In genomic region chr22:25362215-25362882, GRCh38 we compare ENCODE assay signal across 8 cellular contexts.
DNase-seq lines count a peak whose midpoint lies in the region; ATAC-seq and TF ChIP-seq lines count a peak whose summit lies in the region.

No MANE protein-coding gene starts in this region.

- peaks cover 0 to 16% of the 10 kb centered on the region in 2 donors for H3K4me1 Mint-ChIP-seq in natural killer cell treated with Interleukin-12 subunit alpha and Interleukin-12 subunit beta and Interleukin-15 and Interleukin-18, amount 100 ng/mL, for 72 hours (ENCODE audit: low read depth in 2 of 2)
- peaks cover 22% of the 10 kb centered on the region for H3K4me1 Mint-ChIP-seq in stimulated activated memory B cell treated with anti-CD40 and anti-IgM and Interleukin-4, amounts not matched to agents 10 μg/mL and 1 μg/mL and 100 μg/mL, for 72 hours

- TF ChIP-seq CTCF in epithelial cell of proximal tubule (conservative IDR thresholded peaks at IDR 0.05; ENCODE audit: low read depth, low read length) = peak; percentile 97

- H3K4me3 ChIP-seq in epithelial cell of proximal tubule (ENCODE audit: low read depth, low read length) = no peak overlapping the region

- DNase-seq in activated gamma-delta T cell treated with Interleukin-2 at 50 U/mL for 16 hours (peak; percentile 65), activated gamma-delta T cell (lab: John Stamatoyannopoulos, UW) (no peak), NCI-H82 (lab: John Stamatoyannopoulos, UW) (peak; percentile 69), epithelial cell of proximal tubule (ENCODE audit: low read depth) (no peak)
- DNase-seq in activated CD8-positive, alpha-beta memory T cell treated with anti-CD3 and anti-CD28 coated beads, Interleukin-2, amount 50 U/mL, for 4 hours = peak; percentile 71
- peak; percentile 78 for DNase-seq in natural killer cell treated with Interleukin-12 subunit alpha and Interleukin-12 subunit beta and Interleukin-15 and Interleukin-18, amount 100 ng/mL, for 72 hours (ENCODE audit: low spot score)

- no peaks in the 10 kb centered on the region for H3K27me3 Mint-ChIP-seq in natural killer cell treated with Interleukin-12 subunit alpha and Interleukin-12 subunit beta and Interleukin-15 and Interleukin-18, amount 100 ng/mL, for 72 hours
- H3K27me3 Mint-ChIP-seq in stimulated activated memory B cell treated with anti-CD40 and anti-IgM and Interleukin-4, amounts not matched to agents 10 μg/mL and 1 μg/mL and 100 μg/mL, for 72 hours = no peaks in the 10 kb centered on the region

- H3K9me3 Mint-ChIP-seq in natural killer cell treated with Interleukin-12 subunit alpha and Interleukin-12 subunit beta and Interleukin-15 and Interleukin-18, amount 100 ng/mL, for 72 hours = no peaks in the 10 kb centered on the region
- H3K9me3 Mint-ChIP-seq in stimulated activated memory B cell treated with anti-CD40 and anti-IgM and Interleukin-4, amounts not matched to agents 10 μg/mL and 1 μg/mL and 100 μg/mL, for 72 hours = no peaks in the 10 kb centered on the region

- no peak overlapping the region for H3K27ac Mint-ChIP-seq in natural killer cell treated with Interleukin-12 subunit alpha and Interleukin-12 subunit beta and Interleukin-15 and Interleukin-18, amount 100 ng/mL, for 72 hours
- H3K27ac Mint-ChIP-seq in stimulated activated memory B cell treated with anti-CD40 and anti-IgM and Interleukin-4, amounts not matched to agents 10 μg/mL and 1 μg/mL and 100 μg/mL, for 72 hours = no peak overlapping the region

- no peak for ATAC-seq in natural killer cell treated with Interleukin-12 subunit alpha and Interleukin-12 subunit beta and Interleukin-15 and Interleukin-18, amount 100 ng/mL, for 72 hours
- ATAC-seq in stimulated activated memory B cell treated with anti-CD40 and anti-IgM and Interleukin-4, amounts not matched to agents 10 μg/mL and 1 μg/mL and 100 μg/mL, for 72 hours = peak; percentile 55
- ATAC-seq in GM18907 (IDR thresholded peaks at IDR 0.05; ENCODE audit: unreplicated experiment) = no peak

- H3K36me3 Mint-ChIP-seq in natural killer cell treated with Interleukin-12 subunit alpha and Interleukin-12 subunit beta and Interleukin-15 and Interleukin-18, amount 100 ng/mL, for 72 hours = no peaks in the 10 kb centered on the region
- peaks cover 21% of the 10 kb centered on the region for H3K36me3 Mint-ChIP-seq in stimulated activated memory B cell treated with anti-CD40 and anti-IgM and Interleukin-4, amounts not matched to agents 10 μg/mL and 1 μg/mL and 100 μg/mL, for 72 hours

- H3K4me3 Mint-ChIP-seq in natural killer cell treated with Interleukin-12 subunit alpha and Interleukin-12 subunit beta and Interleukin-15 and Interleukin-18, amount 100 ng/mL, for 72 hours = no peak overlapping the region
- H3K4me3 Mint-ChIP-seq in stimulated activated memory B cell treated with anti-CD40 and anti-IgM and Interleukin-4, amounts not matched to agents 10 μg/mL and 1 μg/mL and 100 μg/mL, for 72 hours = no peak overlapping the region

Comparison
In these comparisons a context has a peak if more than half of its experiments do, and no peak if none do; other contexts are left out.
1. DNase-seq: peak in activated gamma-delta T cell treated with Interleukin-2 at 50 U/mL for 16 hours (single experiment), NCI-H82 (single experiment), activated CD8-positive, alpha-beta memory T cell treated with anti-CD3 and anti-CD28 coated beads, Interleukin-2, amount 50 U/mL, for 4 hours (single experiment) and natural killer cell treated with Interleukin-12 subunit alpha and Interleukin-12 subunit beta and Interleukin-15 and Interleukin-18, amount 100 ng/mL, for 72 hours (single experiment); none in activated gamma-delta T cell (single experiment) and epithelial cell of proximal tubule (single experiment).